In genomic region chr16:3087836-3088235, GRCh38 we compare ENCODE assay signal across 14 cellular contexts. TPM values are rescaled to one million over a fixed set of nuclear protein-coding genes. Genes with fewer than 3 reads are reported as not detected.
DNase-seq lines count a peak whose midpoint lies in the region; FAIRE-seq and TF ChIP-seq lines count a peak whose summit lies in the region.
"Had no signal": no experiment of that assay in that cellular context is flagged by ENCODE, and none has a peak within 500 bp of the region (broad histone marks: within the 10 kb centered on the region; RNA-seq: fewer than 3 reads in every experiment).

No MANE protein-coding gene starts in this region.

- FAIRE-seq in endothelial cell of umbilical vein (lab: Jason Lieb, UNC), result no peak

- intact Hi-C loops in CD4-positive, alpha-beta memory T cell (cut with micrococcal nuclease), result no loop called here
- intact Hi-C loops in endothelial cell of umbilical vein (cut with micrococcal nuclease), result loop anchor here (1.0 to 2.0 kb wide), 4 partner anchors 14 to 37 kb away; partner anchors contain the start of gene IL32

- H3K9me3 ChIP-seq in CD4-positive, alpha-beta memory T cell (ENCODE audit: control insufficient read depth in 1 of 2, low read length in 2 of 2), result no peaks in the 10 kb centered on the region
- no peaks in the 10 kb centered on the region for H3K9me3 ChIP-seq in endothelial cell of umbilical vein (replicated peaks; ENCODE audit: control insufficient read depth, insufficient read depth, low read length)
- H3K9me3 ChIP-seq: esophagus squamous epithelium, sigmoid colon had no signal

- dilution Hi-C loops in endothelial cell of umbilical vein (cut with MboI; ENCODE audit: extremely low pct_ligation_motif_present, low sequenced_read_pairs), result no loop called here

- POLR2A ChIA-PET in CD4-positive, alpha-beta memory T cell (lab: Charles Lee; ENCODE audit: partially characterized antibody), result interaction anchor here (1.3 to 5.2 kb wide), 5 partner anchors 11 to 41 kb away, joined by 3 to 75 read pairs (median 7); partner anchors contain the start of gene IL32
- POLR2A ChIA-PET in endothelial cell of umbilical vein (lab: Charles Lee), result no interaction called here

- H3K36me3 Mint-ChIP-seq in CD4-positive, alpha-beta memory T cell, result no peaks in the 10 kb centered on the region
- H3K36me3 Mint-ChIP-seq in nephron progenitor cell (ENCODE audit: low read depth), result no peaks in the 10 kb centered on the region
- H3K36me3 Mint-ChIP-seq: activated naive CD8-positive, alpha-beta T cell had no signal

- H3K27ac Mint-ChIP-seq in CD4-positive, alpha-beta memory T cell, result peak overlapping the region in 5 of 7 donors; percentile 72 to 85 (median 77)
- peak overlapping the region; percentile 99 for H3K27ac Mint-ChIP-seq in nephron progenitor cell
- H3K27ac Mint-ChIP-seq: activated naive CD8-positive, alpha-beta T cell had no signal

- TF ChIP-seq CTCF in endothelial cell of umbilical vein (IDR thresholded peaks at IDR 0.05; ENCODE audit: extremely low read depth in 1 of 2, insufficient read depth in 1 of 2, low read depth in 1 of 2, low read length in 2 of 2) (no peak), nephron progenitor cell (IDR thresholded peaks at IDR 0.05) (no peak)

- TF ChIP-seq POLR2A in endothelial cell of umbilical vein (IDR thresholded peaks at IDR 0.05; ENCODE audit: low read depth, low read length), result no peak

- peak overlapping the region; percentile 18 for H3K9ac ChIP-seq in endothelial cell of umbilical vein (replicated peaks; ENCODE audit: extremely low read depth, insufficient read depth, low read length)

- no peak overlapping the region for H3K4me3 ChIP-seq in CD4-positive, alpha-beta memory T cell (ENCODE audit: low read length in 2 of 2)
- H3K4me3 ChIP-seq in H7 (ENCODE audit: insufficient read depth, low read depth, low read length) (no peak overlapping the region), endothelial cell of umbilical vein (replicated peaks in 1 of 3; ENCODE audit: insufficient read depth in 1 of 3, low read depth in 1 of 3, low read length in 3 of 3) (no peak overlapping the region)
- H3K4me3 ChIP-seq: SK-N-MC had no signal

- peak overlapping the region; percentile 13 for H3K4me2 ChIP-seq in endothelial cell of umbilical vein (ENCODE audit: insufficient read depth, low read length)

- CTCF ChIA-PET in CD4-positive, alpha-beta memory T cell (lab: Charles Lee; ENCODE audit: partially characterized antibody), result interaction anchor here (0.7 to 17.5 kb wide), 7 partner anchors 10 to 59 kb away, joined by 3 to 249 read pairs (median 7); partner anchors contain the start of gene IL32
- CTCF ChIA-PET in endothelial cell of umbilical vein (lab: Charles Lee), result interaction anchor here (1.0 to 5.1 kb wide), 14 partner anchors 9 to 78 kb away, joined by 3 to 29 read pairs (median 5); partner anchors contain the start of genes IL32 and ZNF213

- no peak overlapping the region for H2AFZ ChIP-seq in endothelial cell of umbilical vein (ENCODE audit: low read depth, low read length)

- no peaks in the 10 kb centered on the region for H4K20me1 ChIP-seq in endothelial cell of umbilical vein (replicated peaks; ENCODE audit: control insufficient read depth, extremely low read depth, insufficient read depth, low read length)

- no peaks in the 10 kb centered on the region for H3K36me3 ChIP-seq in CD4-positive, alpha-beta memory T cell (ENCODE audit: insufficient read depth, low read length)
- peaks cover 25% of the 10 kb centered on the region for H3K36me3 ChIP-seq in H7 (replicated peaks; ENCODE audit: control insufficient read depth, insufficient read depth, low read length)
- no peaks in the 10 kb centered on the region for H3K36me3 ChIP-seq in endothelial cell of umbilical vein (ENCODE audit: control insufficient read depth in 2 of 2, extremely low read depth in 1 of 2, insufficient read depth in 2 of 2, low read length in 2 of 2)
- H3K36me3 ChIP-seq: esophagus squamous epithelium, sigmoid colon had no signal

- H3K9me1 ChIP-seq in endothelial cell of umbilical vein (replicated peaks; ENCODE audit: control insufficient read depth, extremely low read depth, insufficient read depth, low read length), result no peaks in the 10 kb centered on the region

- H3K79me2 ChIP-seq in endothelial cell of umbilical vein (ENCODE audit: control insufficient read depth, insufficient read depth, low read length), result no peaks in the 10 kb centered on the region

- no TSS peak for BruUV-seq in endothelial cell of umbilical vein (replicated peaks; lab: Mats Ljungman, UMichigan)

- H3K9me3 Mint-ChIP-seq in CD4-positive, alpha-beta memory T cell, result no peaks in the 10 kb centered on the region
- H3K9me3 Mint-ChIP-seq in nephron progenitor cell, result no peaks in the 10 kb centered on the region

- no peaks in the 10 kb centered on the region for H3K27me3 ChIP-seq in CD4-positive, alpha-beta memory T cell (ENCODE audit: insufficient read depth, low read length)
- H3K27me3 ChIP-seq in H7 (ENCODE audit: control insufficient read depth, insufficient read depth, low read length) (no peaks in the 10 kb centered on the region), endothelial cell of umbilical vein (ENCODE audit: control insufficient read depth in 2 of 2, insufficient read depth in 2 of 2, low read length in 2 of 2) (no peaks in the 10 kb centered on the region)

- H3K4me3 Mint-ChIP-seq in CD4-positive, alpha-beta memory T cell, result peak overlapping the region; percentile 10 to 83 (median 60)
- peak overlapping the region; percentile 54 for H3K4me3 Mint-ChIP-seq in nephron progenitor cell
- H3K4me3 Mint-ChIP-seq: activated naive CD8-positive, alpha-beta T cell had no signal

- H3K27ac ChIP-seq in CD4-positive, alpha-beta memory T cell (ENCODE audit: low read depth, low read length), result no peak overlapping the region
- H3K27ac ChIP-seq in endothelial cell of umbilical vein (ENCODE audit: insufficient read depth, low read depth, low read length), result peak overlapping the region; percentile 73
- H3K27ac ChIP-seq: SK-N-MC had no signal

- no peaks in the 10 kb centered on the region for H3K27me3 Mint-ChIP-seq in CD4-positive, alpha-beta memory T cell
- no peaks in the 10 kb centered on the region for H3K27me3 Mint-ChIP-seq in nephron progenitor cell (ENCODE audit: low read depth, poor library complexity)
- H3K27me3 Mint-ChIP-seq: activated naive CD8-positive, alpha-beta T cell had no signal

- DNase-seq in CD4-positive, alpha-beta memory T cell, result no peak
- DNase-seq in H7 (peak; percentile 57), endothelial cell of umbilical vein (ENCODE audit: low read depth, low spot score) (no peak), nephron progenitor cell (no peak), COLO668 (lab: John Stamatoyannopoulos, UW; ENCODE audit: unreplicated experiment) (no peak), hypothalamus (lab: John Stamatoyannopoulos, UW) (no peak), NCI-H1930 (lab: John Stamatoyannopoulos, UW) (no peak)
- DNase-seq in activated CD8-positive, alpha-beta memory T cell treated with anti-CD3 and anti-CD28 coated beads, Interleukin-2, amount 50 U/mL, for 4 hours, result no peak
- DNase-seq: activated CD4-positive, CD25-positive, alpha-beta regulatory T cell treated with anti-CD3 and anti-CD28 coated beads, Interleukin-2, amount 50 U/mL, for 72 hours; esophagus squamous epithelium; NK-92 treated with Interleukin-12 subunit alpha and Interleukin-12 subunit beta, amount 100 ng/mL, for 24 hours; sigmoid colon had no signal

- peaks cover 22 to 68% (median 38%) of the 10 kb centered on the region in 4 donors for H3K4me1 Mint-ChIP-seq in CD4-positive, alpha-beta memory T cell
- peaks cover 77% of the 10 kb centered on the region for H3K4me1 Mint-ChIP-seq in nephron progenitor cell

- H3K4me1 ChIP-seq in CD4-positive, alpha-beta memory T cell (ENCODE audit: insufficient read depth, low read length), result peaks cover 39% of the 10 kb centered on the region
- H3K4me1 ChIP-seq in endothelial cell of umbilical vein (ENCODE audit: control insufficient read depth, extremely low read depth, insufficient read depth, low read length), result peaks cover 25% of the 10 kb centered on the region
- H3K4me1 ChIP-seq: sigmoid colon had no signal

RNA-seq across cellular contexts. Expression of gene ZSCAN10, which starts 11.3 kb away (rescaled TPM):
- under 1 TPM in 1 of 2 experiments, not detected in 1; 0.15 TPM for total RNA-seq in CD4-positive, alpha-beta memory T cell
- polyA plus RNA-seq in CD4-positive, alpha-beta memory T cell, result not detected
- 217 and 238 TPM in 2 replicates for total RNA-seq in H7 (2014; rRNA removed; shearing (Covaris generic))
- total RNA-seq in endothelial cell of umbilical vein, result not detected in 2 replicates
- polyA plus RNA-seq in endothelial cell of umbilical vein, result 0.08 TPM in 1 of 2 replicates, not detected in the other
- not detected in 2 replicates for polyA plus RNA-seq in endothelial cell of umbilical vein (2011; cell fraction: cytosol; rRNA removed)
- not detected in 2 replicates for polyA plus RNA-seq in endothelial cell of umbilical vein (2011; cell fraction: nucleus; rRNA removed)
- not detected in 2 replicates for polyA plus RNA-seq in endothelial cell of umbilical vein (2012)
- polyA minus RNA-seq in endothelial cell of umbilical vein, result not detected in 2 replicates
- polyA minus RNA-seq in endothelial cell of umbilical vein (2011; cell fraction: cytosol; rRNA and poly(A)+ RNA removed), result not detected
- not detected in 2 replicates for polyA minus RNA-seq in endothelial cell of umbilical vein (2011; cell fraction: nucleus; rRNA and poly(A)+ RNA removed)
- total RNA-seq: esophagus squamous epithelium, sigmoid colon had no signal
- polyA plus RNA-seq: sigmoid colon had no signal

RNA-seq across cellular contexts. Expression of gene IL32, which starts 22.4 kb away (rescaled TPM):
- 100 to 1,000 TPM; 752 to 810 TPM for total RNA-seq in CD4-positive, alpha-beta memory T cell
- 1,000 to 10,000 TPM; 3,111 to 3,174 TPM for polyA plus RNA-seq in CD4-positive, alpha-beta memory T cell
- total RNA-seq in H7 (2014; rRNA removed; shearing (Covaris generic)), result 7.9 and 9.9 TPM in 2 replicates
- total RNA-seq in endothelial cell of umbilical vein, result 55.7 and 127 TPM in 2 replicates
- 336 and 493 TPM in 2 replicates for polyA plus RNA-seq in endothelial cell of umbilical vein
- 252 and 322 TPM in 2 replicates for polyA plus RNA-seq in endothelial cell of umbilical vein (2011; cell fraction: cytosol; rRNA removed)
- 154 and 214 TPM in 2 replicates for polyA plus RNA-seq in endothelial cell of umbilical vein (2011; cell fraction: nucleus; rRNA removed)
- 194 and 480 TPM in 2 replicates for polyA plus RNA-seq in endothelial cell of umbilical vein (2012)
- polyA minus RNA-seq in endothelial cell of umbilical vein, result 105 and 133 TPM in 2 replicates
- polyA minus RNA-seq in endothelial cell of umbilical vein (2011; cell fraction: cytosol; rRNA and poly(A)+ RNA removed), result 6.2 TPM
- 41.2 and 59.8 TPM in 2 replicates for polyA minus RNA-seq in endothelial cell of umbilical vein (2011; cell fraction: nucleus; rRNA and poly(A)+ RNA removed)

RNA-seq across cellular contexts. Expression of gene ZNF205, which starts 24.6 kb away (rescaled TPM):
- not detected for total RNA-seq in CD4-positive, alpha-beta memory T cell
- under 1 TPM in 1 of 2 donors, not detected in 1; 0.20 TPM for polyA plus RNA-seq in CD4-positive, alpha-beta memory T cell
- total RNA-seq in H7 (2014; rRNA removed; shearing (Covaris generic)), result 40.2 and 41.2 TPM in 2 replicates
- 15.5 and 18.5 TPM in 2 replicates for total RNA-seq in endothelial cell of umbilical vein
- 19.0 and 30.1 TPM in 2 replicates for polyA plus RNA-seq in endothelial cell of umbilical vein
- polyA plus RNA-seq in endothelial cell of umbilical vein (2011; cell fraction: cytosol; rRNA removed), result 14.3 and 20.6 TPM in 2 replicates
- polyA plus RNA-seq in endothelial cell of umbilical vein (2011; cell fraction: nucleus; rRNA removed), result 15.3 and 16.2 TPM in 2 replicates
- polyA plus RNA-seq in endothelial cell of umbilical vein (2012), result 8.4 and 10.2 TPM in 2 replicates
- 5.1 and 6.5 TPM in 2 replicates for polyA minus RNA-seq in endothelial cell of umbilical vein
- 8.7 TPM for polyA minus RNA-seq in endothelial cell of umbilical vein (2011; cell fraction: cytosol; rRNA and poly(A)+ RNA removed)
- 3.0 and 4.4 TPM in 2 replicates for polyA minus RNA-seq in endothelial cell of umbilical vein (2011; cell fraction: nucleus; rRNA and poly(A)+ RNA removed)

RNA-seq across cellular contexts. Expression of gene MMP25, which starts 41.5 kb away (rescaled TPM):
- 1 to 10 TPM; 2.9 to 3.0 TPM for total RNA-seq in CD4-positive, alpha-beta memory T cell
- under 1 TPM; 0.52 to 0.91 TPM for polyA plus RNA-seq in CD4-positive, alpha-beta memory T cell
- 18.4 and 18.7 TPM in 2 replicates for total RNA-seq in H7 (2014; rRNA removed; shearing (Covaris generic))
- total RNA-seq in endothelial cell of umbilical vein, result 0.21 and 0.35 TPM in 2 replicates
- 0.08 and 0.13 TPM in 2 replicates for polyA plus RNA-seq in endothelial cell of umbilical vein
- 0.03 and 0.04 TPM in 2 replicates for polyA plus RNA-seq in endothelial cell of umbilical vein (2011; cell fraction: cytosol; rRNA removed)
- not detected in 2 replicates for polyA plus RNA-seq in endothelial cell of umbilical vein (2011; cell fraction: nucleus; rRNA removed)
- 0.37 and 0.94 TPM in 2 replicates for polyA plus RNA-seq in endothelial cell of umbilical vein (2012)
- polyA minus RNA-seq in endothelial cell of umbilical vein, result 0.07 and 0.08 TPM in 2 replicates
- polyA minus RNA-seq in endothelial cell of umbilical vein (2011; cell fraction: cytosol; rRNA and poly(A)+ RNA removed), result not detected
- polyA minus RNA-seq in endothelial cell of umbilical vein (2011; cell fraction: nucleus; rRNA and poly(A)+ RNA removed), result 0.10 TPM in 1 of 2 replicates, not detected in the other

RNA-seq across cellular contexts. Expression of gene ZNF213, which starts 47.0 kb away (rescaled TPM):
- total RNA-seq in CD4-positive, alpha-beta memory T cell, result 10 to 100 TPM; 14.1 to 14.5 TPM
- polyA plus RNA-seq in CD4-positive, alpha-beta memory T cell, result 1 to 10 TPM in 1 of 2 donors, under 1 TPM in 1; 0.67 to 3.2 TPM
- total RNA-seq in H7 (2014; rRNA removed; shearing (Covaris generic)), result 5.5 and 6.3 TPM in 2 replicates
- total RNA-seq in endothelial cell of umbilical vein, result 8.0 and 9.8 TPM in 2 replicates
- polyA plus RNA-seq in endothelial cell of umbilical vein, result 1.8 and 2.0 TPM in 2 replicates
- polyA plus RNA-seq in endothelial cell of umbilical vein (2011; cell fraction: cytosol; rRNA removed), result 1.3 and 1.7 TPM in 2 replicates
- polyA plus RNA-seq in endothelial cell of umbilical vein (2011; cell fraction: nucleus; rRNA removed), result 0.87 and 0.90 TPM in 2 replicates
- polyA plus RNA-seq in endothelial cell of umbilical vein (2012), result 6.0 and 6.4 TPM in 2 replicates
- polyA minus RNA-seq in endothelial cell of umbilical vein, result 1.4 and 2.0 TPM in 2 replicates
- polyA minus RNA-seq in endothelial cell of umbilical vein (2011; cell fraction: cytosol; rRNA and poly(A)+ RNA removed), result 3.5 TPM
- polyA minus RNA-seq in endothelial cell of umbilical vein (2011; cell fraction: nucleus; rRNA and poly(A)+ RNA removed), result 0.72 and 1.5 TPM in 2 replicates

Comparison
In these comparisons a context has a peak if more than half of its experiments do, and no peak if none do; other contexts are left out.
1. RNA of gene ZSCAN10, which starts 11.3 kb away (total RNA-seq): 217 to 238 TPM in H7; 0.15 TPM in CD4-positive, alpha-beta memory T cell and not detected in endothelial cell of umbilical vein; every median in the first group is over 100 times any median in the second.
2. RNA of gene ZNF205, which starts 24.6 kb away (total RNA-seq): 40.2 to 41.2 TPM in H7 and 15.5 to 18.5 TPM in endothelial cell of umbilical vein; not detected in CD4-positive, alpha-beta memory T cell; every median in the first group is over 10 times any median in the second.